In the genomic region with DNA sequence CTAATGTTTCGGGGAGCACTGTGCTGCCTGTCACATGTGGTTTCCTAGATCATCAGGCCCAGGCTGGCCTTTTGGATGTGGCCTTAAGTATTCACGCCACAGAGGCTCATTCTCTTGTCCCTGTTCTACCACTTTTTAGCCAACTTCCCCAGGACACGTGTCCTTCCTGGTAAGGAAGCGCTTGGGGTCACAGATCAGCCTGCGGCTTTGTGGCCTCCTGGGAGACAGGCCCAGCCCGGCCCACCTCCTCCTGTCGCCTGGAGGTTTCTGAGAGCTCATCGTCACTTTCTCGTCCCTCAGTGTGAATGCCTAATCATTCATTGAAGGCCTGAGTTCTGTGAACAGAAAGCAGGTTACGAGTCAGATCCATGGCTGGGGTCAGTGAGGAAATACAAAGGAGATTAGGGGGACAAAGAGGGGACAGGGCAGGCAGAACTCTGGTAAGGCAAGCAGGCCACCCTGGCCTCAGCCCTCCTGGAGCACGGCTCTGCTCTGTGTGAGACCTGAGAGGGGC, we compare ENCODE assay signal across 29 cellular contexts. TPM values are rescaled to one million over a fixed set of nuclear protein-coding genes. Genes with fewer than 3 reads are reported as not detected.
"Had no signal": no experiment of that assay in that cellular context is flagged by ENCODE, and none has a peak within 500 bp of the region (broad histone marks: within the 10 kb centered on the region; RNA-seq: fewer than 3 reads in every experiment).

No MANE protein-coding gene starts in this region.

- H3K27ac Mint-ChIP-seq: activated B cell treated with CpG ODN at 0.5 μM for 24 hours; activated CD8-positive, alpha-beta T cell treated with anti-CD3 and anti-CD28 coated beads for 36 hours; activated naive CD8-positive, alpha-beta T cell treated with anti-CD3 and anti-CD28 coated beads for 36 hours; activated T-cell treated with anti-CD3 and anti-CD28 coated beads, Interleukin-2, amount 50 U/mL, for 72 hours; naive B cell; stimulated activated effector memory CD8-positive, alpha-beta T cell treated with anti-CD3 and anti-CD28 coated beads, Interleukin-12 subunit alpha, Interleukin-12 subunit beta, amount 100 ng/mL, for 72 hours; stimulated activated naive CD8-positive, alpha-beta T cell treated with anti-CD3 and anti-CD28 coated beads, Interleukin-15, Interleukin-2, amounts not matched to agents 100 ng/mL and 50 ng/mL, for 24 hours; type B pancreatic cell had no signal

- DNase-seq: activated B cell treated with CpG ODN at 0.5 μM for 24 hours; activated CD4-positive, alpha-beta T cell treated with anti-CD3 and anti-CD28 coated beads, Interleukin-2, amount 50 U/mL, for 1 hour; activated CD8-positive, alpha-beta T cell treated with anti-CD3 and anti-CD28 coated beads for 36 hours; activated naive CD4-positive, alpha-beta T cell; activated naive CD8-positive, alpha-beta T cell treated with anti-CD3 and anti-CD28 coated beads for 36 hours; activated T-cell treated with anti-CD3 and anti-CD28 coated beads for 4 hours; activated T-cell treated with anti-CD3 and anti-CD28 coated beads, Interleukin-2, amount 50 U/mL, for 72 hours; adrenal gland; aorta; body of pancreas; dermis blood vessel endothelial cell; effector CD8-positive, alpha-beta T cell; esophagus squamous epithelium; gastrocnemius medialis; glutamatergic neuron; islet precursor cell; left ventricle myocardium inferior; naive B cell; right lobe of liver; stimulated activated CD4-positive, alpha-beta T cell treated with anti-CD3 and anti-CD28 coated beads, Interleukin-12 subunit alpha, Interleukin-12 subunit beta, amount 100 ng/mL, for 4 hours; stimulated activated CD4-positive, alpha-beta T cell treated with anti-CD3 and anti-CD28 coated beads, Interleukin-4, amount 100 ng/mL, for 24 hours; T-helper 2 cell had no signal

- H3K27me3 Mint-ChIP-seq: activated B cell treated with CpG ODN at 0.5 μM for 24 hours had no signal

- H3K36me3 ChIP-seq: adrenal gland, esophagus squamous epithelium, gastrocnemius medialis, left ventricle myocardium inferior, right lobe of liver, thoracic aorta, vagina had no signal

- H3K4me3 ChIP-seq: adrenal gland, body of pancreas, esophagus squamous epithelium, gastrocnemius medialis, left ventricle myocardium inferior, right lobe of liver, skin epidermis, thoracic aorta, vagina had no signal

- ATAC-seq: activated CD8-positive, alpha-beta T cell treated with anti-CD3 and anti-CD28 coated beads for 36 hours; activated T-cell treated with anti-CD3 and anti-CD28 coated beads, Interleukin-2, amount 50 U/mL, for 72 hours; body of pancreas; gastrocnemius medialis; stimulated activated effector memory CD8-positive, alpha-beta T cell treated with anti-CD3 and anti-CD28 coated beads, Interleukin-12 subunit alpha, Interleukin-12 subunit beta, amount 100 ng/mL, for 72 hours had no signal

- H3K4me1 ChIP-seq: adrenal gland, body of pancreas, esophagus squamous epithelium, gastrocnemius medialis, left ventricle myocardium inferior, vagina had no signal

- H3K9me3 Mint-ChIP-seq: activated B cell treated with CpG ODN at 0.5 μM for 24 hours; activated CD8-positive, alpha-beta T cell treated with anti-CD3 and anti-CD28 coated beads for 36 hours; activated naive CD8-positive, alpha-beta T cell treated with anti-CD3 and anti-CD28 coated beads for 36 hours; activated T-cell treated with anti-CD3 and anti-CD28 coated beads, Interleukin-2, amount 50 U/mL, for 72 hours; stimulated activated effector memory CD8-positive, alpha-beta T cell treated with anti-CD3 and anti-CD28 coated beads, Interleukin-12 subunit alpha, Interleukin-12 subunit beta, amount 100 ng/mL, for 72 hours; stimulated activated naive CD8-positive, alpha-beta T cell treated with anti-CD3 and anti-CD28 coated beads, Interleukin-15, Interleukin-2, amounts not matched to agents 100 ng/mL and 50 ng/mL, for 24 hours; type B pancreatic cell had no signal

- H3K36me3 Mint-ChIP-seq: activated naive CD8-positive, alpha-beta T cell treated with anti-CD3 and anti-CD28 coated beads for 36 hours; naive B cell; stimulated activated effector memory CD8-positive, alpha-beta T cell treated with anti-CD3 and anti-CD28 coated beads, Interleukin-12 subunit alpha, Interleukin-12 subunit beta, amount 100 ng/mL, for 72 hours; type B pancreatic cell had no signal

- H3K27me3 ChIP-seq: adrenal gland, body of pancreas, esophagus squamous epithelium, gastrocnemius medialis, right lobe of liver, vagina had no signal

- H3K4me3 Mint-ChIP-seq: activated B cell treated with CpG ODN at 0.5 μM for 24 hours; activated CD8-positive, alpha-beta T cell treated with anti-CD3 and anti-CD28 coated beads for 36 hours; activated naive CD8-positive, alpha-beta T cell treated with anti-CD3 and anti-CD28 coated beads for 36 hours; activated T-cell treated with anti-CD3 and anti-CD28 coated beads, Interleukin-2, amount 50 U/mL, for 72 hours; naive B cell; stimulated activated effector memory CD8-positive, alpha-beta T cell treated with anti-CD3 and anti-CD28 coated beads, Interleukin-12 subunit alpha, Interleukin-12 subunit beta, amount 100 ng/mL, for 72 hours; stimulated activated naive CD8-positive, alpha-beta T cell treated with anti-CD3 and anti-CD28 coated beads, Interleukin-15, Interleukin-2, amounts not matched to agents 100 ng/mL and 50 ng/mL, for 24 hours; type B pancreatic cell had no signal

- H3K27ac ChIP-seq: adrenal gland, body of pancreas, epithelial cell of prostate, esophagus squamous epithelium, gastrocnemius medialis, left ventricle myocardium inferior, right lobe of liver, skin epidermis, thoracic aorta, vagina had no signal

- H3K4me1 Mint-ChIP-seq: activated B cell treated with CpG ODN at 0.5 μM for 24 hours; activated naive CD8-positive, alpha-beta T cell treated with anti-CD3 and anti-CD28 coated beads for 36 hours; naive B cell; stimulated activated effector memory CD8-positive, alpha-beta T cell treated with anti-CD3 and anti-CD28 coated beads, Interleukin-12 subunit alpha, Interleukin-12 subunit beta, amount 100 ng/mL, for 72 hours had no signal

RNA-seq across cellular contexts. Expression of a gene that starts 38.5 kb away (rescaled TPM):
- total RNA-seq: activated B cell treated with CpG ODN at 0.5 μM for 24 hours had no signal
